ENCODE assay signal across 14 cellular contexts in the genomic region with DNA sequence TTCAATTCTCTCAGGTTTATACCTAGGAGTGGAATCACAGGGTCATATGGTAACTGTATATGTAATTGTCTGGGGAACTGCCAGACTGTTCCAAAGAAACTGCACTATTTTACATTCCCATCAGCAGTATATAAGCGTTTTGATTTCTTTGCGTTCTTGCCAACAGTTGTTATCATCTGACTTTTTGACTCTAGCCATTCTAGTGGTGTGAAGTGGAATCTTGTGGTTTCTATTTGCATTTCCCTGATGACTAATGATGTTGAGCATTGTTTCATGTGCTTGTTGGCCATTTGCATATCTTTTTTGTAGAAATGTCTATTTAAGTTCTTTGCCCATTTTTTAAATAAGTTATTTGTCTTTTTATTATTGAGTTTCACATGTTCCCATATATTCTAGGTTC. TPM values are rescaled to one million over a fixed set of nuclear protein-coding genes. Genes with fewer than 3 reads are reported as not detected.
DNase-seq lines count a peak whose midpoint lies in the region; ATAC-seq, FAIRE-seq and TF ChIP-seq lines count a peak whose summit lies in the region.
"Had no signal": no experiment of that assay in that cellular context is flagged by ENCODE, and none has a peak within 500 bp of the region (broad histone marks: within the 10 kb centered on the region; RNA-seq: fewer than 3 reads in every experiment).

No MANE protein-coding gene starts in this region.

- H3K4me3 Mint-ChIP-seq in Caco-2 (ENCODE audit: unreplicated experiment): no peak overlapping the region
- H3K4me3 Mint-ChIP-seq: brain, memory B cell had no signal

- no peaks in the 10 kb centered on the region for H3K27me3 Mint-ChIP-seq in Caco-2 (ENCODE audit: insufficient read depth, unreplicated experiment)
- H3K27me3 Mint-ChIP-seq: brain, memory B cell had no signal

- no peak overlapping the region for H2AFZ ChIP-seq in K562 (ENCODE audit: low read depth, low read length)

- H3K27me3 ChIP-seq in K562 (ENCODE audit: control insufficient read depth in 2 of 2, insufficient read depth in 2 of 2, low read length in 2 of 2) (no peaks in the 10 kb centered on the region), Peyer's patch (no peaks in the 10 kb centered on the region), Caco-2 (replicated peaks; ENCODE audit: control insufficient read depth, insufficient read depth, low read length) (no peaks in the 10 kb centered on the region), small intestine (ENCODE audit: control insufficient read depth in 2 of 2, insufficient read depth in 2 of 2, low read length in 2 of 2) (no peaks in the 10 kb centered on the region)
- H3K27me3 ChIP-seq: transverse colon had no signal

- DNase-seq in EL: peak; percentile 71
- peak; percentile 19 for DNase-seq in LoVo (ENCODE audit: low spot score)
- no peak for DNase-seq in K562 (ENCODE audit: extremely low read depth in 1 of 4, low spot score in 3 of 4)
- DNase-seq in kidney tubule cell (ENCODE audit: low spot score): peak; percentile 76
- DNase-seq in Peyer's patch: no peak
- no peak for DNase-seq in Caco-2
- DNase-seq in small intestine: no peak
- no peak for DNase-seq in mucosa of gallbladder (ENCODE audit: low spot score)
- DNase-seq: Calu3, NCI-H187 treated with DMSO at 0.1 percent for 48 hours, right cardiac atrium, transverse colon had no signal

- peak; percentile 61 for ATAC-seq in K562

- H3K9me3 ChIP-seq in K562 (replicated peaks; ENCODE audit: control insufficient read depth, insufficient read depth, low read depth, low read length): no peaks in the 10 kb centered on the region
- H3K9me3 ChIP-seq in Peyer's patch: no peaks in the 10 kb centered on the region
- H3K9me3 ChIP-seq in Caco-2: no peaks in the 10 kb centered on the region
- H3K9me3 ChIP-seq in small intestine (ENCODE audit: control insufficient read depth, low read depth): no peaks in the 10 kb centered on the region
- H3K9me3 ChIP-seq: transverse colon had no signal

- CTCF ChIA-PET in K562 (lab: Yijun Ruan, JAX; ENCODE audit: low intra/inter-chr PET ratio): no interaction called here
- CTCF ChIA-PET in Caco-2 (lab: Charles Lee): no interaction called here

- no peaks in the 10 kb centered on the region for H3K36me3 Mint-ChIP-seq in Caco-2 (ENCODE audit: insufficient read depth, unreplicated experiment)

- H4K20me1 ChIP-seq in K562 (replicated peaks; ENCODE audit: control insufficient read depth, insufficient read depth, low read length): no peaks in the 10 kb centered on the region

- no peaks in the 10 kb centered on the region for H3K9me1 ChIP-seq in K562 (ENCODE audit: control insufficient read depth, insufficient read depth, low read length)

- H3K27ac Mint-ChIP-seq in Caco-2 (ENCODE audit: unreplicated experiment): no peak overlapping the region
- H3K27ac Mint-ChIP-seq: brain, memory B cell had no signal

- no peak overlapping the region for H3K9ac ChIP-seq in K562 (ENCODE audit: insufficient read depth in 1 of 2, low read depth in 2 of 2, low read length in 2 of 2)

- 3% methylated on average over 2 of the region's 2 CpGs for WGBS in K562 (ENCODE audit: insufficient coverage, low coverage, missing lambda C conversion rate)
- 53 to 58% (median 56%) methylated on average over 2 of the region's 2 CpGs for WGBS in small intestine, 3 donors

- BruUV-seq in K562 (replicated peaks; lab: Mats Ljungman, UMichigan) (no TSS peak), Caco-2 (replicated peaks; lab: Mats Ljungman, UMichigan) (no TSS peak)

- H3K4me3 ChIP-seq in K562 (no peak overlapping the region), Peyer's patch (no peak overlapping the region), Caco-2 (ENCODE audit: low read depth, low read length) (no peak overlapping the region), small intestine (ENCODE audit: low read depth in 1 of 2, low read length in 2 of 2) (no peak overlapping the region)
- H3K4me3 ChIP-seq: transverse colon had no signal

- FAIRE-seq in K562 (lab: Jason Lieb, UNC) (peak; percentile 42), small intestine (lab: Jason Lieb, UNC) (no peak)

- no peak for TF ChIP-seq EP300 in K562 (IDR thresholded peaks at IDR 0.05; ENCODE audit: low read length)

- no peak overlapping the region for H3K4me2 ChIP-seq in K562 (ENCODE audit: insufficient read depth, low read length)

- POLR2A ChIA-PET in K562 (lab: Yijun Ruan, JAX): interaction anchor here (2.2 kb wide), 1 partner anchor 14 kb away, joined by 5 read pairs; no protein-coding TSS in a partner anchor
- POLR2A ChIA-PET in Caco-2 (lab: Charles Lee): no interaction called here

- H3K4me1 ChIP-seq in K562 (replicated peaks in 1 of 2; ENCODE audit: control insufficient read depth in 2 of 2, insufficient read depth in 2 of 2, low read length in 2 of 2) (no peaks in the 10 kb centered on the region), Peyer's patch (no peaks in the 10 kb centered on the region), Caco-2 (no peaks in the 10 kb centered on the region), small intestine (ENCODE audit: control insufficient read depth in 2 of 2, insufficient read depth in 1 of 2, low read depth in 1 of 2, low read length in 1 of 2) (no peaks in the 10 kb centered on the region)
- H3K4me1 ChIP-seq: transverse colon had no signal

- no peak for TF ChIP-seq RAD21 in K562 (CRISPR knock-in tag; conservative IDR thresholded peaks at IDR 0.05 in 1 of 2, IDR thresholded peaks at IDR 0.05 in 1 of 2)

- no peaks in the 10 kb centered on the region for H3K4me1 Mint-ChIP-seq in Caco-2 (ENCODE audit: low read depth, unreplicated experiment)
- H3K4me1 Mint-ChIP-seq: brain had no signal

- H3K9me3 Mint-ChIP-seq in Caco-2 (ENCODE audit: unreplicated experiment): no peaks in the 10 kb centered on the region
- H3K9me3 Mint-ChIP-seq: memory B cell had no signal

- no peaks in the 10 kb centered on the region for H3K79me2 ChIP-seq in K562 (ENCODE audit: control insufficient read depth, insufficient read depth, low read length)

- no peaks in the 10 kb centered on the region for H3K36me3 ChIP-seq in K562 (ENCODE audit: control insufficient read depth, insufficient read depth, low read length)
- no peaks in the 10 kb centered on the region for H3K36me3 ChIP-seq in Peyer's patch
- no peaks in the 10 kb centered on the region for H3K36me3 ChIP-seq in Caco-2 (ENCODE audit: control insufficient read depth, insufficient read depth, low read length)
- H3K36me3 ChIP-seq in small intestine (ENCODE audit: control insufficient read depth in 2 of 2, insufficient read depth in 2 of 2, low read length in 2 of 2): no peaks in the 10 kb centered on the region
- H3K36me3 ChIP-seq: transverse colon had no signal

- no peak for TF ChIP-seq POLR2A in K562 (conservative IDR thresholded peaks at IDR 0.05)
- no peak for TF ChIP-seq POLR2A in Peyer's patch (IDR thresholded peaks at IDR 0.05)

- in situ Hi-C loops in K562 (cut with MboI): no loop called here

- no peak overlapping the region for H3K27ac ChIP-seq in K562 (ENCODE audit: extremely low read depth, low read depth, low read length)
- no peak overlapping the region for H3K27ac ChIP-seq in Peyer's patch
- no peak overlapping the region for H3K27ac ChIP-seq in small intestine (ENCODE audit: low read depth in 1 of 2, low read length in 1 of 2)
- H3K27ac ChIP-seq: transverse colon had no signal

- no peak for TF ChIP-seq CTCF in K562 (IDR thresholded peaks at IDR 0.05 in 2 of 3, conservative IDR thresholded peaks at IDR 0.05 in 1 of 3; ENCODE audit: insufficient read depth in 2 of 3, low read depth in 1 of 3, low read length in 3 of 3)
- no peak for TF ChIP-seq CTCF in Peyer's patch (IDR thresholded peaks at IDR 0.05)
- TF ChIP-seq CTCF in Caco-2 (IDR thresholded peaks at IDR 0.05; ENCODE audit: insufficient read depth in 1 of 2, low read depth in 1 of 2, low read length in 1 of 2, severe bottlenecking in 1 of 2, unreplicated experiment in 1 of 2): no peak

- intact Hi-C loops in K562 (cut with micrococcal nuclease) (loop anchor here (2.0 kb wide), 1 partner anchor 29 kb away; no protein-coding TSS in a partner anchor), Caco-2 (cut with micrococcal nuclease; ENCODE audit: unreplicated experiment) (no loop called here)

TF ChIP-seq in K562, 482 proteins besides CTCF, POLR2A, EP300 and RAD21 (continues in another document):
- TF ChIP-seq ZNF561 (CRISPR knock-in tag; conservative IDR thresholded peaks at IDR 0.05) (no peak), TEAD4 (IDR thresholded peaks at IDR 0.05; ENCODE audit: low read length) (peak; percentile 74), TEAD4 (CRISPR knock-in tag; IDR thresholded peaks at IDR 0.05; ENCODE audit: borderline replicate concordance) (no peak), NCOA1 (IDR thresholded peaks at IDR 0.05; ENCODE audit: low read depth) (no peak), FOXJ2 (tag; IDR thresholded peaks at IDR 0.05) (0 out of 2 replicates have a peak, but pooled peaks have one; percentile 16), HMG20A (CRISPR knock-in tag; conservative IDR thresholded peaks at IDR 0.05) (no peak)

RNA-seq across cellular contexts. Expression of gene ZC3HAV1, which starts 44.3 kb away (rescaled TPM):
- total RNA-seq in K562 (2011; cell fraction: chromatin; rRNA removed; ENCODE audit: low replicate concordance): 53.8 and 57.1 TPM in 2 replicates
- 29.0 and 32.2 TPM in 2 replicates for total RNA-seq in K562 (2011; cell fraction: nucleolus; rRNA removed)
- 34.5 and 41.2 TPM in 2 replicates for total RNA-seq in K562 (2011; cell fraction: nucleoplasm; rRNA removed)
- total RNA-seq in K562 (2014; rRNA removed): 23.9 and 26.4 TPM in 2 replicates
- total RNA-seq in K562 (2014; rRNA removed; fragmentation: Illumina TruSeq; extraction: Trizol): 34.0 TPM in 2 replicates
- 38.9 and 40.5 TPM in 2 replicates for total RNA-seq in K562 (2015; rRNA removed; fragmentation: Illumina TruSeq; extraction: Trizol)
- total RNA-seq in K562 (2021): 33.0 and 33.8 TPM in 2 replicates
- polyA plus RNA-seq in K562 (2011; rRNA removed): 16.9 and 22.4 TPM in 2 replicates
- 13.3 and 18.4 TPM in 2 replicates for polyA plus RNA-seq in K562 (2011; cell fraction: cytosol; rRNA removed)
- 12.9 and 17.7 TPM in 2 replicates for polyA plus RNA-seq in K562 (2011; cell fraction: nucleus; rRNA removed)
- 20.5 and 21.0 TPM in 2 replicates for polyA plus RNA-seq in K562 (2012)
- 22.8 and 30.9 TPM in 2 replicates for polyA plus RNA-seq in K562 (2014; fragmentation: Illumina TruSeq; extraction: Trizol)
- 10 to 100 TPM; 11.9 to 13.4 TPM for polyA plus RNA-seq in K562 (2014; fragmentation: Nextera tagmentation; extraction: Ambion mirVana)
- polyA plus RNA-seq in K562 (2014; rRNA removed): 18.0 and 18.7 TPM in 2 replicates
- polyA minus RNA-seq in K562 (2011; rRNA and poly(A)+ RNA removed): 29.5 and 40.3 TPM in 2 replicates
- 24.2 and 28.1 TPM in 2 replicates for polyA minus RNA-seq in K562 (2011; cell fraction: cytosol; rRNA and poly(A)+ RNA removed)
- 17.8 and 38.4 TPM in 2 replicates for polyA minus RNA-seq in K562 (2011; cell fraction: nucleus; rRNA and poly(A)+ RNA removed)
- total RNA-seq in Peyer's patch: 10 to 100 TPM; 23.5 to 42.1 (median 32.7) TPM
- total RNA-seq in Caco-2 (2022): 30.8 and 30.9 TPM in 2 replicates
- 10 to 100 TPM in 1 of 3 donors, 1 to 10 TPM in 2; 7.3 to 10.2 (median 9.4) TPM for polyA plus RNA-seq in small intestine
- total RNA-seq in mucosa of gallbladder: 28.0 TPM

Comparison
In these comparisons a context has a peak if more than half of its experiments do, and no peak if none do; other contexts are left out.
1. DNase-seq: peak in EL (single experiment), LoVo (single experiment) and kidney tubule cell (single experiment); none in K562 (0 of 4), Peyer's patch (0 of 3), Caco-2 (0 of 2), small intestine (single experiment) and mucosa of gallbladder (single experiment).